Comparison of ENCODE assay signal across 9 cellular contexts in genomic region chr1:91555821-91556531, GRCh38. TPM values are rescaled to one million over a fixed set of nuclear protein-coding genes. Genes with fewer than 3 reads are reported as not detected.
DNase-seq lines count a peak whose midpoint lies in the region; ATAC-seq and TF ChIP-seq lines count a peak whose summit lies in the region.
"Had no signal": no experiment of that assay in that cellular context is flagged by ENCODE, and none has a peak within 500 bp of the region (broad histone marks: within the 10 kb centered on the region; RNA-seq: fewer than 3 reads in every experiment).

No MANE protein-coding gene starts in this region.

- peaks cover 12% of the 10 kb centered on the region for H3K27me3 Mint-ChIP-seq in stimulated activated memory B cell treated with anti-CD40 and anti-IgM and Interleukin-4, amounts not matched to agents 10 μg/mL and 1 μg/mL and 100 μg/mL, for 72 hours

- no peak overlapping the region for H3K4me3 ChIP-seq in left ventricle myocardium inferior

- no peak overlapping the region for H3K27ac ChIP-seq in left ventricle myocardium inferior (replicated peaks)

- DNase-seq in left cardiac atrium (no peak), Right ventricle myocardium inferior (ENCODE audit: missing footprints) (no peak), glomerular visceral epithelial cell (ENCODE audit: extremely low spot score) (peak; percentile 23), NCI-H2029 (lab: John Stamatoyannopoulos, UW) (no peak), left ventricle myocardium inferior (no peak), NCI-H345 (lab: John Stamatoyannopoulos, UW) (no peak)
- peak; percentile 78 for DNase-seq in activated CD8-positive, alpha-beta memory T cell treated with anti-CD3 and anti-CD28 coated beads, Interleukin-2, amount 50 U/mL, for 48 hours
- DNase-seq: activated B cell treated with CpG ODN at 0.5 μM for 24 hours had no signal

- no peak overlapping the region for H3K4me3 Mint-ChIP-seq in stimulated activated memory B cell treated with anti-CD40 and anti-IgM and Interleukin-4, amounts not matched to agents 10 μg/mL and 1 μg/mL and 100 μg/mL, for 72 hours
- H3K4me3 Mint-ChIP-seq: activated B cell treated with CpG ODN at 0.5 μM for 24 hours had no signal

- intact Hi-C loops in left cardiac atrium (cut with DNase I) (no loop called here), Right ventricle myocardium inferior (cut with DNase I) (no loop called here), left ventricle myocardium inferior (cut with micrococcal nuclease) (no loop called here)

- H3K36me3 ChIP-seq in left ventricle myocardium inferior, result no peaks in the 10 kb centered on the region

- no peaks in the 10 kb centered on the region for H3K4me1 Mint-ChIP-seq in stimulated activated memory B cell treated with anti-CD40 and anti-IgM and Interleukin-4, amounts not matched to agents 10 μg/mL and 1 μg/mL and 100 μg/mL, for 72 hours
- H3K4me1 Mint-ChIP-seq: activated B cell treated with CpG ODN at 0.5 μM for 24 hours had no signal

- no peaks in the 10 kb centered on the region for H3K27me3 ChIP-seq in left ventricle myocardium inferior (ENCODE audit: low read depth)

- no peaks in the 10 kb centered on the region for H3K9me3 ChIP-seq in left ventricle myocardium inferior (replicated peaks)

- H3K27ac Mint-ChIP-seq in stimulated activated memory B cell treated with anti-CD40 and anti-IgM and Interleukin-4, amounts not matched to agents 10 μg/mL and 1 μg/mL and 100 μg/mL, for 72 hours, result no peak overlapping the region
- H3K27ac Mint-ChIP-seq: activated B cell treated with CpG ODN at 0.5 μM for 24 hours had no signal

- H3K36me3 Mint-ChIP-seq in stimulated activated memory B cell treated with anti-CD40 and anti-IgM and Interleukin-4, amounts not matched to agents 10 μg/mL and 1 μg/mL and 100 μg/mL, for 72 hours, result no peaks in the 10 kb centered on the region

- no peaks in the 10 kb centered on the region for H3K9me3 Mint-ChIP-seq in stimulated activated memory B cell treated with anti-CD40 and anti-IgM and Interleukin-4, amounts not matched to agents 10 μg/mL and 1 μg/mL and 100 μg/mL, for 72 hours
- H3K9me3 Mint-ChIP-seq: activated B cell treated with CpG ODN at 0.5 μM for 24 hours had no signal

- no peak for TF ChIP-seq CTCF in left ventricle myocardium inferior (IDR thresholded peaks at IDR 0.05; ENCODE audit: borderline replicate concordance)

- ATAC-seq in left cardiac atrium, result peak; percentile 59 to 81
- no peak for ATAC-seq in Right ventricle myocardium inferior
- peak; percentile 59 for ATAC-seq in stimulated activated memory B cell treated with anti-CD40 and anti-IgM and Interleukin-4, amounts not matched to agents 10 μg/mL and 1 μg/mL and 100 μg/mL, for 72 hours

- H3K4me1 ChIP-seq in left ventricle myocardium inferior, result peaks cover 5% of the 10 kb centered on the region

RNA-seq across cellular contexts. Expression of gene CDC7, which starts 55.3 kb away (rescaled TPM):
- 1 to 10 TPM; 1.3 to 3.2 TPM for total RNA-seq in left cardiac atrium
- total RNA-seq in Right ventricle myocardium inferior, result 0.95 TPM
- total RNA-seq in left ventricle myocardium inferior, result 0.60 TPM

Comparison
In these comparisons a context has a peak if more than half of its experiments do, and no peak if none do; other contexts are left out.
1. DNase-seq: peak in activated CD8-positive, alpha-beta memory T cell treated with anti-CD3 and anti-CD28 coated beads, Interleukin-2, amount 50 U/mL, for 48 hours (single experiment) and glomerular visceral epithelial cell (single experiment); none in left cardiac atrium (single experiment), Right ventricle myocardium inferior (single experiment), NCI-H2029 (single experiment), left ventricle myocardium inferior (single experiment) and NCI-H345 (single experiment).